Comparison of ENCODE assay signal across 1 cellular context in genomic region chr1:228372183-228373003, GRCh38.
TF ChIP-seq lines count a peak whose summit lies in the region.

No MANE protein-coding gene starts in this region.

TF ChIP-seq in K562, 482 proteins besides CTCF, POLR2A, EP300 and RAD21 (continued from another document and continues in another):
- no peak for TF ChIP-seq ZBTB49 (CRISPR knock-in tag; IDR thresholded peaks at IDR 0.05; ENCODE audit: borderline replicate concordance)
- no peak for TF ChIP-seq HES1 (IDR thresholded peaks at IDR 0.05; ENCODE audit: low read depth)
- TF ChIP-seq ETV1 (tag; conservative IDR thresholded peaks at IDR 0.05; ENCODE audit: low read depth): no peak
- no peak for TF ChIP-seq CUX1 (CRISPR knock-in tag; IDR thresholded peaks at IDR 0.05)
- TF ChIP-seq TFAM (CRISPR knock-in tag; conservative IDR thresholded peaks at IDR 0.05): no peak
- TF ChIP-seq ZSCAN29 (IDR thresholded peaks at IDR 0.05): no peak
- no peak for TF ChIP-seq XRCC4 (IDR thresholded peaks at IDR 0.05; ENCODE audit: extremely low read depth, insufficient read depth, insufficient read length)
- no peak for TF ChIP-seq TRIM28 (IDR thresholded peaks at IDR 0.05)
- no peak for TF ChIP-seq RHOXF2B (CRISPR knock-in tag; conservative IDR thresholded peaks at IDR 0.05)
- no peak for TF ChIP-seq KHSRP (IDR thresholded peaks at IDR 0.05)
- no peak for TF ChIP-seq ZNF197 (CRISPR knock-in tag; IDR thresholded peaks at IDR 0.05; ENCODE audit: low read depth)
- TF ChIP-seq CXXC5 (CRISPR knock-in tag; IDR thresholded peaks at IDR 0.05): peak; percentile 44
- TF ChIP-seq GTF2F1 (IDR thresholded peaks at IDR 0.05; ENCODE audit: low read depth, low read length): no peak
- TF ChIP-seq ZNF512 (tag; IDR thresholded peaks at IDR 0.05): no peak
- TF ChIP-seq CCNT2 (IDR thresholded peaks at IDR 0.05; ENCODE audit: borderline replicate concordance, extremely low read depth, insufficient read length, low read depth, low read length): peak; percentile 73
- peak; percentile 73; the same call in 1 of the 2 replicates for TF ChIP-seq ZNF592 (IDR thresholded peaks at IDR 0.05)
- TF ChIP-seq TCFL5 (CRISPR knock-in tag; conservative IDR thresholded peaks at IDR 0.05): no peak
- no peak for TF ChIP-seq EWSR1 (IDR thresholded peaks at IDR 0.05; ENCODE audit: borderline replicate concordance, low read depth, partially characterized antibody)
- no peak for TF ChIP-seq KAT8 (IDR thresholded peaks at IDR 0.05; ENCODE audit: low read depth)
- peak; percentile 44; the same call in 1 of the 2 replicates for TF ChIP-seq KAT7 (CRISPR knock-in tag; IDR thresholded peaks at IDR 0.05; ENCODE audit: borderline replicate concordance)
- TF ChIP-seq SUPT5H (IDR thresholded peaks at IDR 0.05): no peak
- no peak for TF ChIP-seq FOXK1 (CRISPR knock-in tag; IDR thresholded peaks at IDR 0.05; ENCODE audit: borderline replicate concordance)
- TF ChIP-seq NR2C2 (CRISPR knock-in tag; IDR thresholded peaks at IDR 0.05): no peak
- TF ChIP-seq NR2C2 (tag; IDR thresholded peaks at IDR 0.05): no peak
- no peak for TF ChIP-seq ZNF766 (CRISPR knock-in tag; conservative IDR thresholded peaks at IDR 0.05)
- no peak for TF ChIP-seq HLTF (IDR thresholded peaks at IDR 0.05)
- TF ChIP-seq ZNF217 (CRISPR knock-in tag; IDR thresholded peaks at IDR 0.05): no peak
- 0 out of 4 replicates have a peak, but pooled peaks of 1 of the 2 experiments have one; percentile 26 for TF ChIP-seq UBTF (IDR thresholded peaks at IDR 0.05; ENCODE audit: borderline replicate concordance in 1 of 2, low read depth in 2 of 2, low read length in 2 of 2)
- TF ChIP-seq HBP1 (CRISPR knock-in tag; IDR thresholded peaks at IDR 0.05): no peak
- no peak for TF ChIP-seq ASH1L (IDR thresholded peaks at IDR 0.05; ENCODE audit: borderline replicate concordance, low read depth, partially characterized antibody)
- TF ChIP-seq E2F1 (CRISPR knock-in tag; IDR thresholded peaks at IDR 0.05): no peak
- TF ChIP-seq MLLT1 (IDR thresholded peaks at IDR 0.05): no peak
- no peak; the same call in 1 of the 2 replicates for TF ChIP-seq GATAD2B (IDR thresholded peaks at IDR 0.05; ENCODE audit: borderline replicate concordance)
- no peak for TF ChIP-seq ZNF134 (CRISPR knock-in tag; conservative IDR thresholded peaks at IDR 0.05)
- no peak for TF ChIP-seq ARNT (IDR thresholded peaks at IDR 0.05)
- TF ChIP-seq C11orf30 (IDR thresholded peaks at IDR 0.05; ENCODE audit: low read depth): no peak
- TF ChIP-seq SNIP1 (IDR thresholded peaks at IDR 0.05; ENCODE audit: low read depth): no peak
- no peak for TF ChIP-seq CEBPG (CRISPR knock-in tag; IDR thresholded peaks at IDR 0.05)
- no peak for TF ChIP-seq CEBPG (tag; conservative IDR thresholded peaks at IDR 0.05 in 1 of 2, IDR thresholded peaks at IDR 0.05 in 1 of 2)
- TF ChIP-seq HMBOX1 (IDR thresholded peaks at IDR 0.05): no peak
